1 cellular context compared by ENCODE assay signal in the genomic region with DNA sequence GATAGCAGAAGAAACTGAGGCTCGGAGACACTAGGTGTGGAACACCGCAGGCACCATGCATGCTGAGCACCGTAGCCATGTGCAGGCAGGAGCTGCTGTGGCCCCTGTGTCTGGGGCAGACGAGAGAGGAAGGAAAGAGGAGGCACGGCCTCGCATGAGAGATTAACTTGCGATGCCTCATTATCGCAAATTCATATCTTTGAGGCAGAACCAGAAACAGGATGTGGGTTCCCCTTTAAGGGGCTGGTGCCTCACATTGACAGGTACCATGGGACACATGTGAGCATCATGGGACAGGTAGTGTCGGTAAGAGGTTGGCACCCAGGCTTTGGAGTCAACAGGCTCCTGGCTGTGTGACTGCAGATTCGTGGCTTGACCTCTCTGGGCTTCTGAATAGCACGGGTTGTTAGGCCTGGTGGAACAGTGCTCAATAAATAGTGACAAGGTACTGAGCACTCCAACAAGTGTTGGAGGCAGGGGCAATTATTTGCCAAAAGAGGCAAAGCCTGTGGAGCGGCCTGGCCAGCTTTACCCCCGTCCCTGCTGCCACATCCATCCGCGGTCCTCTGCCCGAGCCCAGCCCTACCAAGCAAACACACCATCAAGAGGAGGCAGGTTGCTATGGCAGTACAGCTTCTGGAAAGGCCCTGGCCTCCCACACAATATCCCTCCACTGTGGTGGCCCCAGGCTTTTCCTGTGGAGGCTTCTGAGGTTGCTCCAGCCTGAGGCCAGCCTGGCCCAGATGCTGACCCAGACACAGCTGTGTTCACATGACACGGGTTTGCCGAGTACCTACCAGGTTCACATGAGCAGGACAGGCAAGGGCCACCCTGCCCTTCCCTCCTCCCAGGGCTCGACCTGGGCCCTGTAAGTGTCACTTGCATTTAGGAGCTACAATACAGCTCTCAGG.
A peak's percentile ranks its signal among the peaks of the same experiment; 100 is the strongest.
TF ChIP-seq lines count a peak whose summit lies in the region.

No MANE protein-coding gene starts in this region.

TF ChIP-seq in HepG2, 621 proteins besides CTCF, POLR2A, EP300 and RAD21 (continues in another document):
- TF ChIP-seq ZFP36L1 (CRISPR knock-in tag; IDR thresholded peaks at IDR 0.05), result no peak
- TF ChIP-seq KDM4B (CRISPR knock-in tag; IDR thresholded peaks at IDR 0.05), result no peak
- TF ChIP-seq TP53 (CRISPR knock-in tag; conservative IDR thresholded peaks at IDR 0.05), result no peak
- TF ChIP-seq, protein P1, sequence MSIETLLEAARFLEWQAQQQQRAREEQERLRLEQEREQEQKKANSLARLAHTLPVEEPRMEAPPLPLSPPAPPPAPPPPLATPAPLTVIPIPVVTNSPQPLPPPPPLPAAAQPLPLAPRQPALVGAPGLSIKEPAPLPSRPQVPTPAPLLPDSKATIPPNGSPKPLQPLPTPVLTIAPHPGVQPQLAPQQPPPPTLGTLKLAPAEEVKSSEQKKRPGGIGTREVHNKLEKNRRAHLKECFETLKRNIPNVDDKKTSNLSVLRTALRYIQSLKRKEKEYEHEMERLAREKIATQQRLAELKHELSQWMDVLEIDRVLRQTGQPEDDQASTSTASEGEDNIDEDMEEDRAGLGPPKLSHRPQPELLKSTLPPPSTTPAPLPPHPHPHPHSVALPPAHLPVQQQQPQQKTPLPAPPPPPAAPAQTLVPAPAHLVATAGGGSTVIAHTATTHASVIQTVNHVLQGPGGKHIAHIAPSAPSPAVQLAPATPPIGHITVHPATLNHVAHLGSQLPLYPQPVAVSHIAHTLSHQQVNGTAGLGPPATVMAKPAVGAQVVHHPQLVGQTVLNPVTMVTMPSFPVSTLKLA (IDR thresholded peaks at IDR 0.05), result no peak
- TF ChIP-seq SP140L (CRISPR knock-in tag; IDR thresholded peaks at IDR 0.05; ENCODE audit: borderline replicate concordance), result no peak
- no peak for TF ChIP-seq CHD4 (IDR thresholded peaks at IDR 0.05; ENCODE audit: borderline replicate concordance, low read length)
- TF ChIP-seq RARG (CRISPR knock-in tag; IDR thresholded peaks at IDR 0.05; ENCODE audit: low read depth), result no peak
- no peak for TF ChIP-seq TEAD3 (CRISPR knock-in tag; optimal IDR thresholded peaks at IDR 0.05; ENCODE audit: borderline replicate concordance)
- TF ChIP-seq, protein P2, sequence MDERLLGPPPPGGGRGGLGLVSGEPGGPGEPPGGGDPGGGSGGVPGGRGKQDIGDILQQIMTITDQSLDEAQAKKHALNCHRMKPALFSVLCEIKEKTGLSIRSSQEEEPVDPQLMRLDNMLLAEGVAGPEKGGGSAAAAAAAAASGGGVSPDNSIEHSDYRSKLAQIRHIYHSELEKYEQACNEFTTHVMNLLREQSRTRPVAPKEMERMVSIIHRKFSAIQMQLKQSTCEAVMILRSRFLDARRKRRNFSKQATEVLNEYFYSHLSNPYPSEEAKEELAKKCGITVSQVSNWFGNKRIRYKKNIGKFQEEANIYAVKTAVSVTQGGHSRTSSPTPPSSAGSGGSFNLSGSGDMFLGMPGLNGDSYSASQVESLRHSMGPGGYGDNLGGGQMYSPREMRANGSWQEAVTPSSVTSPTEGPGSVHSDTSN (CRISPR knock-in tag; IDR thresholded peaks at IDR 0.05), result no peak
- no peak for TF ChIP-seq ZNF224 (CRISPR knock-in tag; IDR thresholded peaks at IDR 0.05)
- no peak for TF ChIP-seq GATAD2A (CRISPR knock-in tag; IDR thresholded peaks at IDR 0.05)
- TF ChIP-seq ZNF768 (CRISPR knock-in tag; IDR thresholded peaks at IDR 0.05), result peak; percentile 98
- TF ChIP-seq, protein P3, sequence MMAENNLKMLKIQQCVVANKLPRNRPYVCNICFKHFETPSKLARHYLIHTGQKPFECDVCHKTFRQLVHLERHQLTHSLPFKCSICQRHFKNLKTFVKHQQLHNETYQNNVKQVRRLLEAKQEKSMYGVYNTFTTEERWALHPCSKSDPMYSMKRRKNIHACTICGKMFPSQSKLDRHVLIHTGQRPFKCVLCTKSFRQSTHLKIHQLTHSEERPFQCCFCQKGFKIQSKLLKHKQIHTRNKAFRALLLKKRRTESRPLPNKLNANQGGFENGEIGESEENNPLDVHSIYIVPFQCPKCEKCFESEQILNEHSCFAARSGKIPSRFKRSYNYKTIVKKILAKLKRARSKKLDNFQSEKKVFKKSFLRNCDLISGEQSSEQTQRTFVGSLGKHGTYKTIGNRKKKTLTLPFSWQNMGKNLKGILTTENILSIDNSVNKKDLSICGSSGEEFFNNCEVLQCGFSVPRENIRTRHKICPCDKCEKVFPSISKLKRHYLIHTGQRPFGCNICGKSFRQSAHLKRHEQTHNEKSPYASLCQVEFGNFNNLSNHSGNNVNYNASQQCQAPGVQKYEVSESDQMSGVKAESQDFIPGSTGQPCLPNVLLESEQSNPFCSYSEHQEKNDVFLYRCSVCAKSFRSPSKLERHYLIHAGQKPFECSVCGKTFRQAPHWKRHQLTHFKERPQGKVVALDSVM (CRISPR knock-in tag; IDR thresholded peaks at IDR 0.05), result 0 out of 2 replicates have a peak, but pooled peaks have one; percentile 3
- no peak for TF ChIP-seq ZBTB42 (CRISPR knock-in tag; IDR thresholded peaks at IDR 0.05)
- TF ChIP-seq ZMYM3 (CRISPR knock-in tag; IDR thresholded peaks at IDR 0.05), result peak; percentile 64; the same call in 1 of the 2 replicates
- TF ChIP-seq ZNF878 (CRISPR knock-in tag; IDR thresholded peaks at IDR 0.05), result no peak
- TF ChIP-seq, protein P4, sequence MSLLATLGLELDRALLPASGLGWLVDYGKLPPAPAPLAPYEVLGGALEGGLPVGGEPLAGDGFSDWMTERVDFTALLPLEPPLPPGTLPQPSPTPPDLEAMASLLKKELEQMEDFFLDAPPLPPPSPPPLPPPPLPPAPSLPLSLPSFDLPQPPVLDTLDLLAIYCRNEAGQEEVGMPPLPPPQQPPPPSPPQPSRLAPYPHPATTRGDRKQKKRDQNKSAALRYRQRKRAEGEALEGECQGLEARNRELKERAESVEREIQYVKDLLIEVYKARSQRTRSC (CRISPR knock-in tag; IDR thresholded peaks at IDR 0.05; ENCODE audit: low read depth), result no peak
- no peak for TF ChIP-seq ZFX (CRISPR knock-in tag; IDR thresholded peaks at IDR 0.05; ENCODE audit: low read depth)
- no peak for TF ChIP-seq JARID2 (CRISPR knock-in tag; IDR thresholded peaks at IDR 0.05; ENCODE audit: insufficient replicate concordance)
- TF ChIP-seq, protein P5, sequence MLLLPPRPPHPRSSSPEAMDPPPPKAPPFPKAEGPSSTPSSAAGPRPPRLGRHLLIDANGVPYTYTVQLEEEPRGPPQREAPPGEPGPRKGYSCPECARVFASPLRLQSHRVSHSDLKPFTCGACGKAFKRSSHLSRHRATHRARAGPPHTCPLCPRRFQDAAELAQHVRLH (CRISPR knock-in tag; IDR thresholded peaks at IDR 0.05; ENCODE audit: borderline replicate concordance, low read depth), result no peak
- TF ChIP-seq ZNF317 (CRISPR knock-in tag; IDR thresholded peaks at IDR 0.05), result no peak
- no peak for TF ChIP-seq ZNF670 (CRISPR knock-in tag; IDR thresholded peaks at IDR 0.05; ENCODE audit: borderline replicate concordance)
- TF ChIP-seq KLF13 (CRISPR knock-in tag; IDR thresholded peaks at IDR 0.05), result no peak
- TF ChIP-seq ZNF256 (CRISPR knock-in tag; conservative IDR thresholded peaks at IDR 0.05), result no peak
- TF ChIP-seq, protein P6, sequence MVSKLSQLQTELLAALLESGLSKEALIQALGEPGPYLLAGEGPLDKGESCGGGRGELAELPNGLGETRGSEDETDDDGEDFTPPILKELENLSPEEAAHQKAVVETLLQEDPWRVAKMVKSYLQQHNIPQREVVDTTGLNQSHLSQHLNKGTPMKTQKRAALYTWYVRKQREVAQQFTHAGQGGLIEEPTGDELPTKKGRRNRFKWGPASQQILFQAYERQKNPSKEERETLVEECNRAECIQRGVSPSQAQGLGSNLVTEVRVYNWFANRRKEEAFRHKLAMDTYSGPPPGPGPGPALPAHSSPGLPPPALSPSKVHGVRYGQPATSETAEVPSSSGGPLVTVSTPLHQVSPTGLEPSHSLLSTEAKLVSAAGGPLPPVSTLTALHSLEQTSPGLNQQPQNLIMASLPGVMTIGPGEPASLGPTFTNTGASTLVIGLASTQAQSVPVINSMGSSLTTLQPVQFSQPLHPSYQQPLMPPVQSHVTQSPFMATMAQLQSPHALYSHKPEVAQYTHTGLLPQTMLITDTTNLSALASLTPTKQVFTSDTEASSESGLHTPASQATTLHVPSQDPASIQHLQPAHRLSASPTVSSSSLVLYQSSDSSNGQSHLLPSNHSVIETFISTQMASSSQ (IDR thresholded peaks at IDR 0.05; ENCODE audit: low read depth), result no peak
- TF ChIP-seq, protein P6 (CRISPR knock-in tag; IDR thresholded peaks at IDR 0.05; ENCODE audit: borderline replicate concordance), result no peak
- TF ChIP-seq, protein P7, sequence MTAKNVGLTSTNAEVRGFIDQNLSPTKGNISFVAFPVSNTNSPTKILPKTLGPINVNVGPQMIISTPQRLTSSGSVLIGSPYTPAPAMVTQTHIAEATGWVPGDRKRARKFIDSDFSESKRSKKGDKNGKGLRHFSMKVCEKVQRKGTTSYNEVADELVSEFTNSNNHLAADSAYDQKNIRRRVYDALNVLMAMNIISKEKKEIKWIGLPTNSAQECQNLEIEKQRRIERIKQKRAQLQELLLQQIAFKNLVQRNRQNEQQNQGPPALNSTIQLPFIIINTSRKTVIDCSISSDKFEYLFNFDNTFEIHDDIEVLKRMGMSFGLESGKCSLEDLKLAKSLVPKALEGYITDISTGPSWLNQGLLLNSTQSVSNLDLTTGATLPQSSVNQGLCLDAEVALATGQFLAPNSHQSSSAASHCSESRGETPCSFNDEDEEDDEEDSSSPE (CRISPR knock-in tag; IDR thresholded peaks at IDR 0.05), result no peak
- TF ChIP-seq, protein P8, sequence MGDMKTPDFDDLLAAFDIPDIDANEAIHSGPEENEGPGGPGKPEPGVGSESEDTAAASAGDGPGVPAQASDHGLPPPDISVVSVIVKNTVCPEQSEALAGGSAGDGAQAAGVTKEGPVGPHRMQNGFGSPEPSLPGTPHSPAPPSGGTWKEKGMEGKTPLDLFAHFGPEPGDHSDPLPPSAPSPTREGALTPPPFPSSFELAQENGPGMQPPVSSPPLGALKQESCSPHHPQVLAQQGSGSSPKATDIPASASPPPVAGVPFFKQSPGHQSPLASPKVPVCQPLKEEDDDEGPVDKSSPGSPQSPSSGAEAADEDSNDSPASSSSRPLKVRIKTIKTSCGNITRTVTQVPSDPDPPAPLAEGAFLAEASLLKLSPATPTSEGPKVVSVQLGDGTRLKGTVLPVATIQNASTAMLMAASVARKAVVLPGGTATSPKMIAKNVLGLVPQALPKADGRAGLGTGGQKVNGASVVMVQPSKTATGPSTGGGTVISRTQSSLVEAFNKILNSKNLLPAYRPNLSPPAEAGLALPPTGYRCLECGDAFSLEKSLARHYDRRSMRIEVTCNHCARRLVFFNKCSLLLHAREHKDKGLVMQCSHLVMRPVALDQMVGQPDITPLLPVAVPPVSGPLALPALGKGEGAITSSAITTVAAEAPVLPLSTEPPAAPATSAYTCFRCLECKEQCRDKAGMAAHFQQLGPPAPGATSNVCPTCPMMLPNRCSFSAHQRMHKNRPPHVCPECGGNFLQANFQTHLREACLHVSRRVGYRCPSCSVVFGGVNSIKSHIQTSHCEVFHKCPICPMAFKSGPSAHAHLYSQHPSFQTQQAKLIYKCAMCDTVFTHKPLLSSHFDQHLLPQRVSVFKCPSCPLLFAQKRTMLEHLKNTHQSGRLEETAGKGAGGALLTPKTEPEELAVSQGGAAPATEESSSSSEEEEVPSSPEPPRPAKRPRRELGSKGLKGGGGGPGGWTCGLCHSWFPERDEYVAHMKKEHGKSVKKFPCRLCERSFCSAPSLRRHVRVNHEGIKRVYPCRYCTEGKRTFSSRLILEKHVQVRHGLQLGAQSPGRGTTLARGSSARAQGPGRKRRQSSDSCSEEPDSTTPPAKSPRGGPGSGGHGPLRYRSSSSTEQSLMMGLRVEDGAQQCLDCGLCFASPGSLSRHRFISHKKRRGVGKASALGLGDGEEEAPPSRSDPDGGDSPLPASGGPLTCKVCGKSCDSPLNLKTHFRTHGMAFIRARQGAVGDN (CRISPR knock-in tag; IDR thresholded peaks at IDR 0.05), result peak; percentile 32; the same call in 1 of the 2 replicates
- TF ChIP-seq, protein P9, sequence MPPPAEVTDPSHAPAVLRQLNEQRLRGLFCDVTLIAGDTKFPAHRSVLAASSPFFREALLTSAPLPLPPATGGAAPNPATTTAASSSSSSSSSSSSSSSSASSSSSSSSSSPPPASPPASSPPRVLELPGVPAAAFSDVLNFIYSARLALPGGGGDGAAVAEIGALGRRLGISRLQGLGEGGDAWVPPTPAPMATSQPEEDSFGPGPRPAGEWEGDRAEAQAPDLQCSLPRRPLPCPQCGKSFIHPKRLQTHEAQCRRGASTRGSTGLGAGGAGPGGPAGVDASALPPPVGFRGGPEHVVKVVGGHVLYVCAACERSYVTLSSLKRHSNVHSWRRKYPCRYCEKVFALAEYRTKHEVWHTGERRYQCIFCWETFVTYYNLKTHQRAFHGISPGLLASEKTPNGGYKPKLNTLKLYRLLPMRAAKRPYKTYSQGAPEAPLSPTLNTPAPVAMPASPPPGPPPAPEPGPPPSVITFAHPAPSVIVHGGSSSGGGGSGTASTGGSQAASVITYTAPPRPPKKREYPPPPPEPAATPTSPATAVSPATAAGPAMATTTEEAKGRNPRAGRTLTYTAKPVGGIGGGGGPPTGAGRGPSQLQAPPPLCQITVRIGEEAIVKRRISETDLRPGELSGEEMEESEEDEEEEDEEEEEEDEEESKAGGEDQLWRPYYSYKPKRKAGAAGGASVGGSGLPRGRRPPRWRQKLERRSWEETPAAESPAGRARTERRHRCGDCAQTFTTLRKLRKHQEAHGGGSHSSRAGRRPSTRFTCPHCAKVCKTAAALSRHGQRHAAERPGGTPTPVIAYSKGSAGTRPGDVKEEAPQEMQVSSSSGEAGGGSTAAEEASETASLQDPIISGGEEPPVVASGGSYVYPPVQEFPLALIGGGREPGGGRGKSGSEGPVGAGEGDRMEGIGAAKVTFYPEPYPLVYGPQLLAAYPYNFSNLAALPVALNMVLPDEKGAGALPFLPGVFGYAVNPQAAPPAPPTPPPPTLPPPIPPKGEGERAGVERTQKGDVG (CRISPR knock-in tag; IDR thresholded peaks at IDR 0.05; ENCODE audit: borderline replicate concordance), result no peak
- no peak for TF ChIP-seq JDP2 (CRISPR knock-in tag; IDR thresholded peaks at IDR 0.05; ENCODE audit: borderline replicate concordance)
- no peak for TF ChIP-seq ZNF251 (CRISPR knock-in tag; IDR thresholded peaks at IDR 0.05)
- no peak for TF ChIP-seq SIX4 (CRISPR knock-in tag; IDR thresholded peaks at IDR 0.05)
- TF ChIP-seq RCOR2 (CRISPR knock-in tag; IDR thresholded peaks at IDR 0.05), result 0 out of 2 replicates have a peak, but pooled peaks have one; percentile 10
- TF ChIP-seq RELA (CRISPR knock-in tag; IDR thresholded peaks at IDR 0.05), result no peak
- no peak for TF ChIP-seq SNRNP70 (IDR thresholded peaks at IDR 0.05; ENCODE audit: low read depth, low read length)
- TF ChIP-seq SALL2 (CRISPR knock-in tag; IDR thresholded peaks at IDR 0.05), result no peak
- TF ChIP-seq ZNF253 (CRISPR knock-in tag; IDR thresholded peaks at IDR 0.05; ENCODE audit: borderline replicate concordance), result no peak
- TF ChIP-seq ATRX (CRISPR knock-in tag; IDR thresholded peaks at IDR 0.05; ENCODE audit: borderline replicate concordance), result no peak
- TF ChIP-seq RNF2 (conservative IDR thresholded peaks at IDR 0.05; ENCODE audit: low read depth), result no peak
- no peak for TF ChIP-seq HNRNPL (IDR thresholded peaks at IDR 0.05; ENCODE audit: low read depth, low read length)
- no peak for TF ChIP-seq ZNF44 (CRISPR knock-in tag; IDR thresholded peaks at IDR 0.05)
